Comparison of ENCODE assay signal across 23 cellular contexts in the genomic region with DNA sequence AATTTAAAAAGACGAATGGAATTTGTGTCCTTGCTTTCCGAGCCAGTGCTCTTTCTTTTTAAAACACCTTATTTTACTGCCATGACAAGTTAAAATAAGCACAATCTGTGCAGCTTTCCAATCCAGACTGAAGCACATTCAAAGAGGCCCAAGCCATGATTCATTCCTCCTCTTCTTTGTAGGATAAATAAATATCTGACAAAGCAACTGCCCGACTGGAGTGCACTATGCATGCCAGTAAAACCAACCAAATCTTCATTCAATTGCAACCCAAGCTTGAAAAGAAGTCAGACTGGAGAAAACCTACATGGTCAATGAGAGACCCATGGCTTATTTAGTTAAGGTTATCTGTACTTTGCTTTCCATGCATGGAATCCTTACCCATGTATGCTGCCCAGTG.
DNase-seq lines count a peak whose midpoint lies in the region; ATAC-seq and TF ChIP-seq lines count a peak whose summit lies in the region.
"Had no signal": no experiment of that assay in that cellular context is flagged by ENCODE, and none has a peak within 500 bp of the region (broad histone marks: within the 10 kb centered on the region; RNA-seq: fewer than 3 reads in every experiment).

No MANE protein-coding gene starts in this region.

- H3K36me3 Mint-ChIP-seq in T-helper 2 cell treated with Interferon-gamma antibody and Interleukin-4, amounts not matched to agents 5 μg/mL and 100 μg/mL, for 36 hours (ENCODE audit: low read depth), result peaks cover 80% of the 10 kb centered on the region

- intact Hi-C loops in transverse colon (cut with DNase I; ENCODE audit: low total_unique reads), result no loop called here

- no peaks in the 10 kb centered on the region for H3K36me3 ChIP-seq in transverse colon
- H3K36me3 ChIP-seq: HAP-1, thyroid gland had no signal

- peak overlapping the region in 3 of 4 donors; percentile 27 to 51 (median 42) for H3K27ac ChIP-seq in transverse colon
- H3K27ac ChIP-seq: 22Rv1 had no signal

- no peaks in the 10 kb centered on the region for H3K27me3 ChIP-seq in transverse colon
- H3K27me3 ChIP-seq: thyroid gland had no signal

- WGBS in transverse colon (ENCODE audit: low coverage in 1 of 2), 2 donors, result 71 to 78% methylated on average over 2 to 3 of the region's 3 CpGs

- TF ChIP-seq CTCF in fibroblast of the aortic adventitia (IDR thresholded peaks at IDR 0.05; ENCODE audit: insufficient read depth, low read length), result no peak
- TF ChIP-seq CTCF in transverse colon (IDR thresholded peaks at IDR 0.05), result no peak

- no peak overlapping the region for H3K4me3 Mint-ChIP-seq in T-helper 2 cell treated with Interferon-gamma antibody and Interleukin-4, amounts not matched to agents 5 μg/mL and 100 μg/mL, for 36 hours
- H3K4me3 Mint-ChIP-seq: CD8-positive, alpha-beta memory T cell; endodermal cell; neural crest cell had no signal

- in situ Hi-C loops in transverse colon (cut with MboI; ENCODE audit: low pct_ligation_motif_present in 1 of 4, low pct_unique_long_range_greater_than_20kb in 1 of 4, low sequenced_read_pairs in 3 of 4), result loop anchor here in 1 of 4 donors (25.0 kb wide), 1 partner anchor 187 kb away; a partner anchor contains a TSS

- no peak for DNase-seq in T-helper 2 cell treated with Interferon-gamma antibody and Interleukin-4, amounts not matched to agents 5 μg/mL and 100 μg/mL, for 36 hours (ENCODE audit: low spot score)
- no peak for DNase-seq in T-helper 2 cell
- peak; percentile 40 for DNase-seq in amniotic stem cell (lab: John Stamatoyannopoulos, UW)
- peak; percentile 73 for DNase-seq in fibroblast of the aortic adventitia (ENCODE audit: low read depth)
- no peak for DNase-seq in transverse colon
- DNase-seq in NCI-H1694 (lab: John Stamatoyannopoulos, UW), result no peak
- DNase-seq: activated CD4-positive, CD25-positive, alpha-beta regulatory T cell; activated gamma-delta T cell treated with Interleukin-2 at 50 U/mL for 16 hours; CD8-positive, alpha-beta memory T cell; central memory CD4-positive, alpha-beta T cell; endodermal cell; GDM1; NCI-H69; right cardiac atrium; stimulated activated CD4-positive, alpha-beta T cell treated with anti-CD3 and anti-CD28 coated beads, Interleukin-2, amount 100 ng/mL, for 48 hours; SW 1271; thyroid gland had no signal

- no peak for TF ChIP-seq EP300 in transverse colon (IDR thresholded peaks at IDR 0.05; ENCODE audit: low read depth)

- H3K27me3 Mint-ChIP-seq in T-helper 2 cell treated with Interferon-gamma antibody and Interleukin-4, amounts not matched to agents 5 μg/mL and 100 μg/mL, for 36 hours (ENCODE audit: low read depth), result no peaks in the 10 kb centered on the region
- H3K27me3 Mint-ChIP-seq: CD8-positive, alpha-beta memory T cell had no signal

- H3K27ac Mint-ChIP-seq in T-helper 2 cell treated with Interferon-gamma antibody and Interleukin-4, amounts not matched to agents 5 μg/mL and 100 μg/mL, for 36 hours, result peak overlapping the region; percentile 31
- H3K27ac Mint-ChIP-seq: endodermal cell had no signal

- no peak for ATAC-seq in GM21717 (IDR thresholded peaks at IDR 0.05; ENCODE audit: unreplicated experiment)
- no peak for ATAC-seq in HG03280 (IDR thresholded peaks at IDR 0.05; ENCODE audit: unreplicated experiment)
- ATAC-seq: Panc1, right cardiac atrium had no signal

- H3K4me1 ChIP-seq in transverse colon, result peaks cover 0 to 5% (median 0%) of the 10 kb centered on the region in 4 donors
- H3K4me1 ChIP-seq: HAP-1, thyroid gland had no signal

- no peak for TF ChIP-seq POLR2A in transverse colon (IDR thresholded peaks at IDR 0.05)

- peaks cover 17% of the 10 kb centered on the region for H3K9me3 Mint-ChIP-seq in T-helper 2 cell treated with Interferon-gamma antibody and Interleukin-4, amounts not matched to agents 5 μg/mL and 100 μg/mL, for 36 hours

- no peaks in the 10 kb centered on the region for H3K9me3 ChIP-seq in transverse colon
- H3K9me3 ChIP-seq: HAP-1, thyroid gland had no signal

- peaks cover 46% of the 10 kb centered on the region for H3K4me1 Mint-ChIP-seq in T-helper 2 cell treated with Interferon-gamma antibody and Interleukin-4, amounts not matched to agents 5 μg/mL and 100 μg/mL, for 36 hours (ENCODE audit: low read depth)

- H3K4me3 ChIP-seq in fibroblast of the aortic adventitia (ENCODE audit: low read depth, low read length) (no peak overlapping the region), transverse colon (no peak overlapping the region)
- H3K4me3 ChIP-seq: HAP-1, thyroid gland had no signal

Comparison
In these comparisons a context has a peak if more than half of its experiments do, and no peak if none do; other contexts are left out.
1. DNase-seq: peak in amniotic stem cell (single experiment) and fibroblast of the aortic adventitia (single experiment); none in T-helper 2 cell treated with Interferon-gamma antibody and Interleukin-4, amounts not matched to agents 5 μg/mL and 100 μg/mL, for 36 hours (single experiment), T-helper 2 cell (0 of 5), transverse colon (single experiment) and NCI-H1694 (single experiment).